Comparison of ENCODE assay signal across 13 cellular contexts in genomic region chr9:115590016-115590415, GRCh38.
DNase-seq lines count a peak whose midpoint lies in the region; ATAC-seq and TF ChIP-seq lines count a peak whose summit lies in the region.
"Had no signal": no experiment of that assay in that cellular context is flagged by ENCODE, and none has a peak within 500 bp of the region (broad histone marks: within the 10 kb centered on the region; RNA-seq: fewer than 3 reads in every experiment).

No MANE protein-coding gene starts in this region.

- H3K9me3 ChIP-seq in MG63 = peaks cover 8% of the 10 kb centered on the region
- H3K9me3 ChIP-seq in HAP-1 = no peaks in the 10 kb centered on the region
- H3K9me3 ChIP-seq: ovary had no signal

- DNase-seq in AG10803 (ENCODE audit: low read depth) (peak; percentile 98), MG63 (peak; percentile 86), dermis blood vessel endothelial cell (peak; percentile 69), myocyte (ENCODE audit: low read depth) (peak; percentile 77), HAP-1 (ENCODE audit: low spot score in 2 of 2) (no peak), CD14-positive monocyte (ENCODE audit: low spot score) (no peak), NCI-H1694 (lab: John Stamatoyannopoulos, UW) (no peak)
- DNase-seq in naive thymus-derived CD8-positive, alpha-beta T cell = no peak
- DNase-seq: NCI-H1105 treated with DMSO at 0.1 percent for 48 hours, OCI-M1, ovary had no signal

- H3K9me3 Mint-ChIP-seq in naive thymus-derived CD8-positive, alpha-beta T cell = peaks cover 0 to 3% (median 0%) of the 10 kb centered on the region in 9 donors
- H3K9me3 Mint-ChIP-seq in CD14-positive monocyte = peaks cover 0 to 2% (median 0%) of the 10 kb centered on the region in 7 donors
- H3K9me3 Mint-ChIP-seq: activated T-helper 2 cell treated with anti-CD3 and anti-CD28 coated beads, Interferon-gamma antibody, Interleukin-2, Interleukin-4, amounts not matched to agents 10 μg/mL and 5 μg/mL and 100 μg/mL, durations not matched to agents 14 hours and 24 hours and 36 hours had no signal

- peaks cover 0 to 2% (median 0%) of the 10 kb centered on the region in 4 donors for H3K4me1 Mint-ChIP-seq in naive thymus-derived CD8-positive, alpha-beta T cell
- no peaks in the 10 kb centered on the region for H3K4me1 Mint-ChIP-seq in CD14-positive monocyte

- H3K36me3 ChIP-seq in MG63 (no peaks in the 10 kb centered on the region), HAP-1 (replicated peaks) (no peaks in the 10 kb centered on the region)
- H3K36me3 ChIP-seq: ovary had no signal

- H3K36me3 Mint-ChIP-seq in naive thymus-derived CD8-positive, alpha-beta T cell = no peaks in the 10 kb centered on the region
- H3K36me3 Mint-ChIP-seq in CD14-positive monocyte = no peaks in the 10 kb centered on the region

- no peak overlapping the region for H3K27ac Mint-ChIP-seq in naive thymus-derived CD8-positive, alpha-beta T cell
- H3K27ac Mint-ChIP-seq in CD14-positive monocyte = no peak overlapping the region
- H3K27ac Mint-ChIP-seq: activated T-helper 2 cell treated with anti-CD3 and anti-CD28 coated beads, Interferon-gamma antibody, Interleukin-2, Interleukin-4, amounts not matched to agents 10 μg/mL and 5 μg/mL and 100 μg/mL, durations not matched to agents 14 hours and 24 hours and 36 hours had no signal

- intact Hi-C loops in CD14-positive monocyte (cut with micrococcal nuclease) = loop anchor here in 1 of 2 donors (5.0 kb wide), 1 partner anchor 982 kb away; no protein-coding TSS in a partner anchor

- H3K27me3 Mint-ChIP-seq in naive thymus-derived CD8-positive, alpha-beta T cell = peaks cover 6 to 37% (median 9%) of the 10 kb centered on the region in 5 donors
- H3K27me3 Mint-ChIP-seq in CD14-positive monocyte (ENCODE audit: low read depth in 3 of 3) = peaks cover 0 to 5% (median 0%) of the 10 kb centered on the region in 3 donors

- in situ Hi-C loops in HAP-1 (cut with MboI; ENCODE audit: low sequenced_read_pairs) = loop anchor here (10.0 to 25.0 kb wide), 3 partner anchors 572 to 1065 kb away; partner anchors contain the start of gene PAPPA

- ATAC-seq in naive thymus-derived CD8-positive, alpha-beta T cell = no peak
- ATAC-seq: activated CD4-positive, CD25-positive, alpha-beta regulatory T cell treated with anti-CD3 and anti-CD28 coated beads, Interleukin-2, amount 50 U/mL, for 24 hours had no signal

- H3K27me3 ChIP-seq in MG63 (no peaks in the 10 kb centered on the region), HAP-1 (ENCODE audit: low read depth) (peaks cover 2% of the 10 kb centered on the region; the same call in 1 of the 2 replicates)
- H3K27me3 ChIP-seq: ovary had no signal

- no peak overlapping the region for H3K4me3 Mint-ChIP-seq in naive thymus-derived CD8-positive, alpha-beta T cell
- H3K4me3 Mint-ChIP-seq in CD14-positive monocyte = no peak overlapping the region

- H3K4me1 ChIP-seq in HAP-1 = no peaks in the 10 kb centered on the region

- no peak overlapping the region for H3K4me3 ChIP-seq in AG10803 (ENCODE audit: low read length)
- no peak overlapping the region for H3K4me3 ChIP-seq in MG63
- no peak overlapping the region for H3K4me3 ChIP-seq in HAP-1
- H3K4me3 ChIP-seq: ovary had no signal

- POLR2A ChIA-PET in naive thymus-derived CD8-positive, alpha-beta T cell (lab: Charles Lee) = no interaction called here

- TF ChIP-seq CTCF in AG10803 (conservative IDR thresholded peaks at IDR 0.05; ENCODE audit: low read length) (no peak), CD14-positive monocyte (IDR thresholded peaks at IDR 0.05) (no peak)

Comparison
In these comparisons a context has a peak if more than half of its experiments do, and no peak if none do; other contexts are left out.
1. DNase-seq: peak in AG10803 (single experiment), MG63 (single experiment), dermis blood vessel endothelial cell (single experiment) and myocyte (single experiment); none in HAP-1 (0 of 2), naive thymus-derived CD8-positive, alpha-beta T cell (0 of 10), CD14-positive monocyte (single experiment) and NCI-H1694 (single experiment).